ENCODE assay signal across 9 cellular contexts in the genomic region with DNA sequence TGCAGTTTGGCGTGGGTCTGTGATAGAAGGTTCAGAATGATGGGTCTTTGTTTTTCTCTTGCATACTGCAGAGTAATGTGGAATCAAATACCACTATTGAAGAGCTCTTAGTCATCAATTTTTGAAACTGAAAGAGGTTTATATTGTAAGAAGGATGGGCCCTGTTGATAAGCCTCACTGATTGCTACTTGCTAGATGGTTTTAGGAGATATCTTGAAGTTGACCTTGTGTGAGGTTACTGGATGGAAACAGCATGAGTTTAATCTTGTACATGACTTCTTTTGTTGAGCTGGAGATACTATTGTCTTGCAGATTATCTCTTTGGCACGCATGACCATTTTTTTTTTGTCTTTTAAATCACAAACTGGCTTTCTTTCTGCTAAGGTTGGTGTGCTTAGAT. TPM values are rescaled to one million over a fixed set of nuclear protein-coding genes. Genes with fewer than 3 reads are reported as not detected.
DNase-seq lines count a peak whose midpoint lies in the region; ATAC-seq and TF ChIP-seq lines count a peak whose summit lies in the region.
"Had no signal": no experiment of that assay in that cellular context is flagged by ENCODE, and none has a peak within 500 bp of the region (broad histone marks: within the 10 kb centered on the region; RNA-seq: fewer than 3 reads in every experiment).

No MANE protein-coding gene starts in this region.

- TF ChIP-seq CTCF in brain microvascular endothelial cell (IDR thresholded peaks at IDR 0.05; ENCODE audit: low read depth, low read length, missing control alignments) (no peak), MCF 10A (IDR thresholded peaks at IDR 0.05; ENCODE audit: unreplicated experiment) (no peak)

- H3K9me3 ChIP-seq in HUES64 (ENCODE audit: insufficient read depth, low read depth, low read length), result no peaks in the 10 kb centered on the region

- in situ Hi-C loops in brain microvascular endothelial cell (cut with HindIII; ENCODE audit: low pct_ligation_motif_present, low sequenced_read_pairs), result no loop called here

- H3K4me1 Mint-ChIP-seq in MCF 10A (ENCODE audit: insufficient read depth, unreplicated experiment), result peaks cover 29% of the 10 kb centered on the region

- H3K9me3 Mint-ChIP-seq in MCF 10A (ENCODE audit: unreplicated experiment), result no peaks in the 10 kb centered on the region
- H3K9me3 Mint-ChIP-seq: stimulated activated naive CD8-positive, alpha-beta T cell treated with anti-CD3 and anti-CD28 coated beads, Interleukin-15, Interleukin-2, amounts not matched to agents 100 ng/mL and 50 ng/mL, for 24 hours had no signal

- no peak overlapping the region for H3K4me3 ChIP-seq in H7 (ENCODE audit: insufficient read depth, low read depth, low read length)
- H3K4me3 ChIP-seq in HUES64 (ENCODE audit: low read length), result peak overlapping the region; percentile 18; the same call in 1 of the 2 replicates
- H3K4me3 ChIP-seq in brain microvascular endothelial cell (ENCODE audit: low read depth, low read length), result no peak overlapping the region

- H3K36me3 Mint-ChIP-seq in MCF 10A (ENCODE audit: insufficient read depth, unreplicated experiment), result no peaks in the 10 kb centered on the region

- peaks cover 37% of the 10 kb centered on the region for H3K4me1 ChIP-seq in HUES64 (ENCODE audit: insufficient read depth, low read length)

- no peak overlapping the region for H3K4me3 Mint-ChIP-seq in MCF 10A (ENCODE audit: unreplicated experiment)
- H3K4me3 Mint-ChIP-seq: stimulated activated naive CD8-positive, alpha-beta T cell treated with anti-CD3 and anti-CD28 coated beads, Interleukin-15, Interleukin-2, amounts not matched to agents 100 ng/mL and 50 ng/mL, for 24 hours had no signal

- H3K27ac Mint-ChIP-seq in MCF 10A (ENCODE audit: low read depth, unreplicated experiment), result no peak overlapping the region
- H3K27ac Mint-ChIP-seq: stimulated activated naive CD8-positive, alpha-beta T cell treated with anti-CD3 and anti-CD28 coated beads, Interleukin-15, Interleukin-2, amounts not matched to agents 100 ng/mL and 50 ng/mL, for 24 hours had no signal

- DNase-seq in H7 (peak; percentile 52), iPS DF 4.7 (ENCODE audit: extremely low read depth, low spot score) (peak; percentile 68), left colon (no peak), brain microvascular endothelial cell (no peak), MCF 10A (ENCODE audit: unreplicated experiment) (no peak), NCI-H345 (lab: John Stamatoyannopoulos, UW) (no peak)

- H3K36me3 ChIP-seq in H7 (replicated peaks; ENCODE audit: control insufficient read depth, insufficient read depth, low read length) (peaks cover 3% of the 10 kb centered on the region), HUES64 (ENCODE audit: insufficient read depth, low read length) (peaks cover 6% of the 10 kb centered on the region; the same call in 1 of the 2 replicates), brain microvascular endothelial cell (replicated peaks) (peaks cover 4% of the 10 kb centered on the region)

- H3K9ac ChIP-seq in HUES64 (ENCODE audit: low read depth, low read length), result peak overlapping the region; percentile 27; the same call in 1 of the 2 replicates

- CTCF ChIA-PET in MCF 10A (lab: Yijun Ruan, JAX), result interaction anchor here (0.8 to 1.3 kb wide), 3 partner anchors 10 to 191 kb away, joined by 3 to 5 read pairs (median 4); no protein-coding TSS in a partner anchor

- BruUV-seq in MCF 10A (replicated peaks; lab: Mats Ljungman, UMichigan), result no TSS peak

- WGBS in HUES64, result 43% methylated on average over 1 of the region's 2 CpGs

- H3K27me3 Mint-ChIP-seq in MCF 10A (ENCODE audit: insufficient read depth, unreplicated experiment), result no peaks in the 10 kb centered on the region
- H3K27me3 Mint-ChIP-seq: stimulated activated naive CD8-positive, alpha-beta T cell treated with anti-CD3 and anti-CD28 coated beads, Interleukin-15, Interleukin-2, amounts not matched to agents 100 ng/mL and 50 ng/mL, for 24 hours had no signal

- H3K27ac ChIP-seq in HUES64 (ENCODE audit: low read depth, low read length) (peak overlapping the region; percentile 90; the same call in 1 of the 2 replicates), brain microvascular endothelial cell (no peak overlapping the region)

- POLR2A ChIA-PET in MCF 10A (lab: Yijun Ruan, JAX), result interaction anchor here (0.9 to 1.0 kb wide), 2 partner anchors 10 to 24 kb away, joined by 3 to 4 read pairs; no protein-coding TSS in a partner anchor

- peak; percentile 92 for ATAC-seq in GM18867 (IDR thresholded peaks at IDR 0.05; ENCODE audit: unreplicated experiment)
- ATAC-seq in left colon, result no peak

- intact Hi-C loops in left colon (cut with DNase I, micrococcal nuclease), result no loop called here
- intact Hi-C loops in MCF 10A (cut with micrococcal nuclease), result no loop called here

- H3K27me3 ChIP-seq in H7 (ENCODE audit: control insufficient read depth, insufficient read depth, low read length) (no peaks in the 10 kb centered on the region), HUES64 (ENCODE audit: insufficient read depth, low read length) (no peaks in the 10 kb centered on the region), brain microvascular endothelial cell (replicated peaks) (no peaks in the 10 kb centered on the region)

RNA-seq across cellular contexts. Expression of a gene that starts 13.8 kb away (rescaled TPM):
- 13.1 and 19.9 TPM in 2 replicates for total RNA-seq in H7 (2014; rRNA removed; shearing (Covaris generic))
- polyA plus RNA-seq in HUES64 (2013, experiment 1 of 2), result 30.6 TPM
- polyA plus RNA-seq in HUES64 (2013, experiment 2 of 2), result 31.1 TPM
- total RNA-seq in left colon (1 to 10 TPM; 3.0 to 5.0 TPM), MCF 10A (2022) (39.9 and 49.3 TPM in 2 replicates)

Comparison
In these comparisons a context has a peak if more than half of its experiments do, and no peak if none do; other contexts are left out.
1. DNase-seq: peak in H7 (single experiment) and iPS DF 4.7 (single experiment); none in left colon (0 of 2), brain microvascular endothelial cell (single experiment), MCF 10A (single experiment) and NCI-H345 (single experiment).